In genomic region chr4:147760176-147760575, GRCh38 we compare ENCODE assay signal across 18 cellular contexts. TPM values are rescaled to one million over a fixed set of nuclear protein-coding genes. Genes with fewer than 3 reads are reported as not detected.
DNase-seq lines count a peak whose midpoint lies in the region; ATAC-seq and TF ChIP-seq lines count a peak whose summit lies in the region.
"Had no signal": no experiment of that assay in that cellular context is flagged by ENCODE, and none has a peak within 500 bp of the region (broad histone marks: within the 10 kb centered on the region; RNA-seq: fewer than 3 reads in every experiment).

No MANE protein-coding gene starts in this region.

- intact Hi-C loops in body of pancreas (cut with DNase I) = no loop called here
- intact Hi-C loops in prostate gland (cut with DNase I) = no loop called here

- H3K9me3 ChIP-seq in body of pancreas (no peaks in the 10 kb centered on the region), prostate gland (no peaks in the 10 kb centered on the region)
- H3K9me3 ChIP-seq: BLaER1, breast epithelium had no signal

- H3K4me1 ChIP-seq in body of pancreas (peaks cover 18% of the 10 kb centered on the region), prostate gland (replicated peaks) (no peaks in the 10 kb centered on the region)
- H3K4me1 ChIP-seq: BLaER1, breast epithelium had no signal

- TF ChIP-seq POLR2A in body of pancreas (IDR thresholded peaks at IDR 0.05) (no peak), prostate gland (IDR thresholded peaks at IDR 0.05) (no peak)

- H3K27me3 ChIP-seq in body of pancreas (no peaks in the 10 kb centered on the region), prostate gland (replicated peaks; ENCODE audit: insufficient read depth) (no peaks in the 10 kb centered on the region)
- H3K27me3 ChIP-seq: BLaER1, breast epithelium had no signal

- DNase-seq in DMS53 (lab: John Stamatoyannopoulos, UW) (peak; percentile 93), NCI-H2029 treated with DMSO at 0.1 percent for 48 hours (lab: John Stamatoyannopoulos, UW) (peak; percentile 89), body of pancreas (peak; percentile 18 to 41 (median 30)), prostate gland (ENCODE audit: low spot score) (peak; percentile 66)
- DNase-seq in activated CD4-positive, alpha-beta T cell treated with anti-CD3 and anti-CD28 coated beads for 48 hours = no peak
- DNase-seq: effector memory CD4-positive, alpha-beta T cell; EL; Karpas-422; NCI-H187 treated with DMSO at 0.1 percent for 48 hours; occipital lobe; OCI-M1; stimulated activated CD4-positive, alpha-beta T cell treated with anti-CD3 and anti-CD28 coated beads, Interleukin-12 subunit alpha, Interleukin-12 subunit beta, amount 100 ng/mL, for 4 hours had no signal

- H3K4me3 ChIP-seq in body of pancreas = no peak overlapping the region
- H3K4me3 ChIP-seq in prostate gland = no peak overlapping the region
- H3K4me3 ChIP-seq: BLaER1, breast epithelium had no signal

- H3K27ac ChIP-seq in body of pancreas = no peak overlapping the region
- H3K27ac ChIP-seq in prostate gland = peak overlapping the region; percentile 48 to 50
- H3K27ac ChIP-seq: BLaER1 had no signal

- WGBS in body of pancreas, 2 donors = 36 to 50% methylated on average over 6 of the region's 6 CpGs
- 45% methylated on average over 6 of the region's 6 CpGs for WGBS in prostate gland

- ATAC-seq in body of pancreas (peak; percentile 53), GM18868 (IDR thresholded peaks at IDR 0.05; ENCODE audit: unreplicated experiment) (no peak), GM18909 (IDR thresholded peaks at IDR 0.05; ENCODE audit: poor library complexity, unreplicated experiment) (no peak)
- ATAC-seq: activated CD4-positive, CD25-positive, alpha-beta regulatory T cell treated with anti-CD3 and anti-CD28 coated beads, Interleukin-2, amount 50 U/mL, for 24 hours; HCT116 had no signal

- no peaks in the 10 kb centered on the region for H3K36me3 ChIP-seq in body of pancreas (replicated peaks in 1 of 2; ENCODE audit: insufficient read depth in 1 of 2, low read depth in 2 of 2)
- no peaks in the 10 kb centered on the region for H3K36me3 ChIP-seq in prostate gland
- H3K36me3 ChIP-seq: BLaER1, breast epithelium had no signal

- no peak for TF ChIP-seq CTCF in body of pancreas (IDR thresholded peaks at IDR 0.05)
- no peak for TF ChIP-seq CTCF in prostate gland (IDR thresholded peaks at IDR 0.05)

RNA-seq across cellular contexts. Expression of gene ARHGAP10, which starts 28.3 kb away (rescaled TPM):
- total RNA-seq in body of pancreas (10 to 100 TPM; 23.9 to 28.7 TPM), prostate gland (10 to 100 TPM; 30.3 to 69.6 TPM)

Comparison
In these comparisons a context has a peak if more than half of its experiments do, and no peak if none do; other contexts are left out.
1. H3K27ac ChIP-seq: peak in prostate gland (2 of 2); none in body of pancreas (0 of 4).